ENCODE assay signal across 9 cellular contexts in the genomic region with DNA sequence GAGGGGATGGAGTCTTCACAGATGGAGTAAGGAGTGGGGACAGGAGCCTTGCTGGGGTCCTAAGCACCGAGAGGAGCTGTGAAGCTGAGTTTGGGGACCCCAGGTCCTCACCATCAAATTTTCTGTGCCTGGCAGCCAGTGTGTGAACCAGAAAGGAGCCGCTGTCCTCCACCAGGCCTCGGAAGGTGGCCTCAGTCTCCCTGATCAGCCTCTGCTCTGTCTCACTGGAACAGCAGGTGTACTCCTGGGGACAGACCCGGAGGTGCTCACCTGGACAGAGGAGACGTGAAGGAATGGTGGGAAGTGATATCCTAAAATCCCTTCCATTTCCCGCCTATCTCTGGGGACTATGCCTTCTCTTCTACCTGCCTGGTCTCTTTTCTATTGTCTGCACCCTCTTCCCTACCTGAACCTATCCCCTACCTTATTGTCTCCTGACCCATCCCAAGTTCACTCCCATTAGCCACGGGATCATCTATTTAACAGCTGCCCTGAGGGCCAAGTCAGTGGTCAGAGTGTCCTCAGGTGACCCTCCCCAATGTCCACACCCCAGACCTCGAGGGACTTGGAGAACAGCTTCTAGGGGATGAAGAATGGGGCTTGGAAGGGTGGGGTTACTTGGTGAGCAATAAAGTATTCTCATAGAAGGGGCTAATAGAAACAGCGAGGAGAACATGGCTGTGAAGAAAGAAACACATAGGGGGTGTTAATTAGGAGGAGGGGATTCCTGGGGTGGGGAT. TPM values are rescaled to one million over a fixed set of nuclear protein-coding genes. Genes with fewer than 3 reads are reported as not detected.
A peak's percentile ranks its signal among the peaks of the same experiment; 100 is the strongest.
DNase-seq lines count a peak whose midpoint lies in the region; ATAC-seq and TF ChIP-seq lines count a peak whose summit lies in the region.
"Had no signal": no experiment of that assay in that cellular context is flagged by ENCODE, and none has a peak within 500 bp of the region (broad histone marks: within the 10 kb centered on the region; RNA-seq: fewer than 3 reads in every experiment).

No MANE protein-coding gene starts in this region.

- H3K27ac Mint-ChIP-seq in activated naive CD4-positive, alpha-beta T cell treated with anti-CD3 and anti-CD28 coated beads, Interleukin-2, amount 10 ng/mL, durations not matched to agents 7 days and 5 days: no peak overlapping the region
- no peak overlapping the region for H3K27ac Mint-ChIP-seq in WTC11

- H3K4me3 Mint-ChIP-seq in activated naive CD4-positive, alpha-beta T cell treated with anti-CD3 and anti-CD28 coated beads, Interleukin-2, amount 10 ng/mL, durations not matched to agents 7 days and 5 days: peak overlapping the region; percentile 75
- H3K4me3 Mint-ChIP-seq in WTC11: peak overlapping the region; percentile 92

- H3K27me3 ChIP-seq in thoracic aorta (replicated peaks; ENCODE audit: insufficient read depth): no peaks in the 10 kb centered on the region

- POLR2A ChIA-PET in WTC11 (lab: Charles Lee): interaction anchor here (1.5 kb wide), 1 partner anchor 8 kb away, joined by 21 read pairs; a partner anchor contains a TSS

- ATAC-seq in WTC11 (no peak), thoracic aorta (ENCODE audit: insufficient number of reproducible peaks, low FRiP score, low read depth) (no peak), GM21619 (IDR thresholded peaks at IDR 0.05; ENCODE audit: unreplicated experiment) (no peak)

- in situ Hi-C loops in KBM-7 (cut with MboI; ENCODE audit: low pct_unique_long_range_greater_than_20kb, low sequenced_read_pairs): no loop called here

- peaks cover 68% of the 10 kb centered on the region for H3K4me1 Mint-ChIP-seq in activated naive CD4-positive, alpha-beta T cell treated with anti-CD3 and anti-CD28 coated beads, Interleukin-2, amount 10 ng/mL, durations not matched to agents 7 days and 5 days
- H3K4me1 Mint-ChIP-seq in WTC11: peaks cover 22% of the 10 kb centered on the region

- peaks cover 7% of the 10 kb centered on the region for H3K9me3 Mint-ChIP-seq in activated naive CD4-positive, alpha-beta T cell treated with anti-CD3 and anti-CD28 coated beads, Interleukin-2, amount 10 ng/mL, durations not matched to agents 7 days and 5 days
- no peaks in the 10 kb centered on the region for H3K9me3 Mint-ChIP-seq in WTC11

- peaks cover 11 to 21% of the 10 kb centered on the region in 2 donors for H3K4me1 ChIP-seq in thoracic aorta (ENCODE audit: control insufficient read depth in 1 of 2, low read depth in 2 of 2)

- H3K27me3 Mint-ChIP-seq in activated naive CD4-positive, alpha-beta T cell treated with anti-CD3 and anti-CD28 coated beads, Interleukin-2, amount 10 ng/mL, durations not matched to agents 7 days and 5 days: peaks cover 46% of the 10 kb centered on the region
- H3K27me3 Mint-ChIP-seq in WTC11 (ENCODE audit: low read depth): peaks cover 43% of the 10 kb centered on the region

- no peak overlapping the region for H3K27ac ChIP-seq in thoracic aorta

- CTCF ChIA-PET in activated naive CD4-positive, alpha-beta T cell treated with anti-CD3 and anti-CD28 coated beads, Interleukin-2, amount 10 ng/mL, durations not matched to agents 7 days and 5 days (lab: Charles Lee): interaction anchor here (1.3 to 2.5 kb wide), 2 partner anchors 8 to 35 kb away, joined by 4 to 8 read pairs; a partner anchor contains a TSS
- CTCF ChIA-PET in WTC11 (lab: Charles Lee): interaction anchor here (2.3 kb wide), 1 partner anchor 44 kb away, joined by 15 read pairs; no protein-coding TSS in a partner anchor

- H3K4me3 ChIP-seq in iPS-11a (ENCODE audit: low read depth, low read length): peak overlapping the region; percentile 83
- peak overlapping the region; percentile 84 for H3K4me3 ChIP-seq in thoracic aorta

- peak; percentile 18 for DNase-seq in activated naive CD4-positive, alpha-beta T cell treated with anti-CD3 and anti-CD28 coated beads, Interleukin-2, amount 10 ng/mL, durations not matched to agents 7 days and 5 days
- no peak for DNase-seq in activated naive CD4-positive, alpha-beta T cell treated with Interleukin-2 at 50 U/mL for 16 hours
- DNase-seq in WTC11 (ENCODE audit: low spot score) (no peak), thoracic aorta (ENCODE audit: low spot score) (no peak), RPMI8226 (no peak), KBM-7 (no peak)
- DNase-seq: SIG-M5 had no signal

- no peaks in the 10 kb centered on the region for H3K9me3 ChIP-seq in thoracic aorta

- peaks cover 10% of the 10 kb centered on the region for H3K36me3 Mint-ChIP-seq in activated naive CD4-positive, alpha-beta T cell treated with anti-CD3 and anti-CD28 coated beads, Interleukin-2, amount 10 ng/mL, durations not matched to agents 7 days and 5 days
- peaks cover 22% of the 10 kb centered on the region for H3K36me3 Mint-ChIP-seq in WTC11

- TF ChIP-seq CTCF in WTC11 (IDR thresholded peaks at IDR 0.05) (no peak), thoracic aorta (IDR thresholded peaks at IDR 0.05) (no peak)

- H3K36me3 ChIP-seq in thoracic aorta: no peaks in the 10 kb centered on the region

TF ChIP-seq in WTC11, 78 proteins besides CTCF, POLR2A, EP300 and RAD21 (continues in another document):
- no peak for TF ChIP-seq ZNF416 (CRISPR knock-in tag; IDR thresholded peaks at IDR 0.05)
- TF ChIP-seq ATF1 (CRISPR knock-in tag; IDR thresholded peaks at IDR 0.05): no peak
- no peak for TF ChIP-seq PRRX2 (CRISPR knock-in tag; IDR thresholded peaks at IDR 0.05)
- no peak for TF ChIP-seq ZNF219 (CRISPR knock-in tag; IDR thresholded peaks at IDR 0.05; ENCODE audit: borderline replicate concordance)
- TF ChIP-seq, protein P1, sequence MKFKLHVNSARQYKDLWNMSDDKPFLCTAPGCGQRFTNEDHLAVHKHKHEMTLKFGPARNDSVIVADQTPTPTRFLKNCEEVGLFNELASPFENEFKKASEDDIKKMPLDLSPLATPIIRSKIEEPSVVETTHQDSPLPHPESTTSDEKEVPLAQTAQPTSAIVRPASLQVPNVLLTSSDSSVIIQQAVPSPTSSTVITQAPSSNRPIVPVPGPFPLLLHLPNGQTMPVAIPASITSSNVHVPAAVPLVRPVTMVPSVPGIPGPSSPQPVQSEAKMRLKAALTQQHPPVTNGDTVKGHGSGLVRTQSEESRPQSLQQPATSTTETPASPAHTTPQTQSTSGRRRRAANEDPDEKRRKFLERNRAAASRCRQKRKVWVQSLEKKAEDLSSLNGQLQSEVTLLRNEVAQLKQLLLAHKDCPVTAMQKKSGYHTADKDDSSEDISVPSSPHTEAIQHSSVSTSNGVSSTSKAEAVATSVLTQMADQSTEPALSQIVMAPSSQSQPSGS (CRISPR knock-in tag; IDR thresholded peaks at IDR 0.05; ENCODE audit: borderline replicate concordance, low read depth): no peak
- TF ChIP-seq ZNF671 (CRISPR knock-in tag; IDR thresholded peaks at IDR 0.05): no peak
- TF ChIP-seq, protein P2, sequence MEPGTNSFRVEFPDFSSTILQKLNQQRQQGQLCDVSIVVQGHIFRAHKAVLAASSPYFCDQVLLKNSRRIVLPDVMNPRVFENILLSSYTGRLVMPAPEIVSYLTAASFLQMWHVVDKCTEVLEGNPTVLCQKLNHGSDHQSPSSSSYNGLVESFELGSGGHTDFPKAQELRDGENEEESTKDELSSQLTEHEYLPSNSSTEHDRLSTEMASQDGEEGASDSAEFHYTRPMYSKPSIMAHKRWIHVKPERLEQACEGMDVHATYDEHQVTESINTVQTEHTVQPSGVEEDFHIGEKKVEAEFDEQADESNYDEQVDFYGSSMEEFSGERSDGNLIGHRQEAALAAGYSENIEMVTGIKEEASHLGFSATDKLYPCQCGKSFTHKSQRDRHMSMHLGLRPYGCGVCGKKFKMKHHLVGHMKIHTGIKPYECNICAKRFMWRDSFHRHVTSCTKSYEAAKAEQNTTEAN (CRISPR knock-in tag; IDR thresholded peaks at IDR 0.05): no peak
- no peak for TF ChIP-seq ZNF423 (CRISPR knock-in tag; IDR thresholded peaks at IDR 0.05)
- no peak for TF ChIP-seq ZNF396 (CRISPR knock-in tag; IDR thresholded peaks at IDR 0.05; ENCODE audit: borderline replicate concordance)
- TF ChIP-seq, protein P3, sequence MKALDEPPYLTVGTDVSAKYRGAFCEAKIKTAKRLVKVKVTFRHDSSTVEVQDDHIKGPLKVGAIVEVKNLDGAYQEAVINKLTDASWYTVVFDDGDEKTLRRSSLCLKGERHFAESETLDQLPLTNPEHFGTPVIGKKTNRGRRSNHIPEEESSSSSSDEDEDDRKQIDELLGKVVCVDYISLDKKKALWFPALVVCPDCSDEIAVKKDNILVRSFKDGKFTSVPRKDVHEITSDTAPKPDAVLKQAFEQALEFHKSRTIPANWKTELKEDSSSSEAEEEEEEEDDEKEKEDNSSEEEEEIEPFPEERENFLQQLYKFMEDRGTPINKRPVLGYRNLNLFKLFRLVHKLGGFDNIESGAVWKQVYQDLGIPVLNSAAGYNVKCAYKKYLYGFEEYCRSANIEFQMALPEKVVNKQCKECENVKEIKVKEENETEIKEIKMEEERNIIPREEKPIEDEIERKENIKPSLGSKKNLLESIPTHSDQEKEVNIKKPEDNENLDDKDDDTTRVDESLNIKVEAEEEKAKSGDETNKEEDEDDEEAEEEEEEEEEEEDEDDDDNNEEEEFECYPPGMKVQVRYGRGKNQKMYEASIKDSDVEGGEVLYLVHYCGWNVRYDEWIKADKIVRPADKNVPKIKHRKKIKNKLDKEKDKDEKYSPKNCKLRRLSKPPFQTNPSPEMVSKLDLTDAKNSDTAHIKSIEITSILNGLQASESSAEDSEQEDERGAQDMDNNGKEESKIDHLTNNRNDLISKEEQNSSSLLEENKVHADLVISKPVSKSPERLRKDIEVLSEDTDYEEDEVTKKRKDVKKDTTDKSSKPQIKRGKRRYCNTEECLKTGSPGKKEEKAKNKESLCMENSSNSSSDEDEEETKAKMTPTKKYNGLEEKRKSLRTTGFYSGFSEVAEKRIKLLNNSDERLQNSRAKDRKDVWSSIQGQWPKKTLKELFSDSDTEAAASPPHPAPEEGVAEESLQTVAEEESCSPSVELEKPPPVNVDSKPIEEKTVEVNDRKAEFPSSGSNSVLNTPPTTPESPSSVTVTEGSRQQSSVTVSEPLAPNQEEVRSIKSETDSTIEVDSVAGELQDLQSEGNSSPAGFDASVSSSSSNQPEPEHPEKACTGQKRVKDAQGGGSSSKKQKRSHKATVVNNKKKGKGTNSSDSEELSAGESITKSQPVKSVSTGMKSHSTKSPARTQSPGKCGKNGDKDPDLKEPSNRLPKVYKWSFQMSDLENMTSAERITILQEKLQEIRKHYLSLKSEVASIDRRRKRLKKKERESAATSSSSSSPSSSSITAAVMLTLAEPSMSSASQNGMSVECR (CRISPR knock-in tag; IDR thresholded peaks at IDR 0.05; ENCODE audit: borderline replicate concordance): no peak

RNA-seq across cellular contexts. Expression of a gene that starts 0.9 kb away (rescaled TPM):
- total RNA-seq in WTC11 (2021) (52.1 to 63.9 TPM (median 63.0 TPM) in 3 replicates), thoracic aorta (1 to 10 TPM; 1.8 to 5.0 TPM)

RNA-seq across cellular contexts. Expression of a gene that starts 1.5 kb away (rescaled TPM):
- total RNA-seq in WTC11 (2021) (5.2 to 7.6 TPM (median 5.5 TPM) in 3 replicates), thoracic aorta (under 1 TPM; 0.56 to 0.95 TPM)

RNA-seq across cellular contexts. Expression of a gene that starts 7.8 kb away (rescaled TPM):
- total RNA-seq in WTC11 (2021): 8.1 to 10.3 TPM (median 8.9 TPM) in 3 replicates
- 10 to 100 TPM in 1 of 2 donors, 1 to 10 TPM in 1; 8.3 to 18.7 TPM for total RNA-seq in thoracic aorta

RNA-seq across cellular contexts. Expression of a gene that starts 17.7 kb away (rescaled TPM):
- 25.0 to 28.0 TPM (median 25.1 TPM) in 3 replicates for total RNA-seq in WTC11 (2021)
- 10 to 100 TPM; 14.0 to 18.0 TPM for total RNA-seq in thoracic aorta

RNA-seq across cellular contexts. Expression of a gene that starts 27.5 kb away (rescaled TPM):
- total RNA-seq in WTC11 (2021) (199 to 235 TPM (median 227 TPM) in 3 replicates), thoracic aorta (100 to 1,000 TPM; 125 to 205 TPM)
